8 cellular contexts compared by ENCODE assay signal in the genomic region with DNA sequence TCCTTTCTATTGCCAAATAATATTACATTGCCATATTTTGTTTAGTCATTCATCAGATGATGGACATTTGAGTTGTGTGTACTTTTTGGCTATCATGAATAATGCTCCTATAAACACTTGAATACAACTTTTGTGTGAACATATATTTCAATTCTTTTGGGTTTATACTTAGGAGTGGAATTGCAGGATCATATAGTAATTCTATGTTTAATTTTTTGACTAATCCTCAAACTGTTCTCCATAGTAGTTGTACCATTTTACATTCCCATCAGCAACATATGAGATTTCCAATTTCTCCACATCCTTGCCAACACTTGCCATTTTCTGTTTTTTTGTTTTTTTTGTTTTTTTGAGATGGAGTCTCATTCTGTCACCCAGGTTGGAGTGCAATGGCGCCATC.
"Had no signal": no experiment of that assay in that cellular context is flagged by ENCODE, and none has a peak within 500 bp of the region (broad histone marks: within the 10 kb centered on the region; RNA-seq: fewer than 3 reads in every experiment).

No MANE protein-coding gene starts in this region.

- DNase-seq: GDM1, GF-D8 had no signal

- FAIRE-seq: G401.6, GM12878, GM12891, GM12892, GM18507, GM19239 had no signal

- H3K4me3 ChIP-seq: GM12878 had no signal

- ATAC-seq: GM12878 had no signal
